16 cellular contexts compared by ENCODE assay signal in genomic region chr11:47516155-47516554, GRCh38. TPM values are rescaled to one million over a fixed set of nuclear protein-coding genes. Genes with fewer than 3 reads are reported as not detected.
DNase-seq lines count a peak whose midpoint lies in the region; TF ChIP-seq lines count a peak whose summit lies in the region.
"Had no signal": no experiment of that assay in that cellular context is flagged by ENCODE, and none has a peak within 500 bp of the region (broad histone marks: within the 10 kb centered on the region; RNA-seq: fewer than 3 reads in every experiment).

No MANE protein-coding gene starts in this region.

- H3K27me3 ChIP-seq in esophagus muscularis mucosa = no peaks in the 10 kb centered on the region
- H3K27me3 ChIP-seq in subcutaneous abdominal adipose tissue (ENCODE audit: control insufficient read depth in 5 of 5, insufficient read depth in 4 of 5, low read length in 5 of 5) = no peaks in the 10 kb centered on the region
- H3K27me3 ChIP-seq: esophagus squamous epithelium had no signal

- peaks cover 29% of the 10 kb centered on the region for H3K36me3 Mint-ChIP-seq in activated T-cell treated with anti-CD3 and anti-CD28 coated beads, Interleukin-2, amount 50 U/mL, for 24 hours (ENCODE audit: low read depth)

- 47% methylated on average over 3 of the region's 3 CpGs for WGBS in esophagus muscularis mucosa

- H3K27ac ChIP-seq in esophagus muscularis mucosa (replicated peaks in 1 of 4) = peak overlapping the region; percentile 58 to 83 (median 70)
- peak overlapping the region; percentile 70 for H3K27ac ChIP-seq in subcutaneous abdominal adipose tissue (ENCODE audit: low read depth, low read length)

- no peak for TF ChIP-seq EP300 in esophagus muscularis mucosa (IDR thresholded peaks at IDR 0.05)

- H3K27me3 Mint-ChIP-seq in activated T-cell treated with anti-CD3 and anti-CD28 coated beads, Interleukin-2, amount 50 U/mL, for 24 hours = no peaks in the 10 kb centered on the region

- H3K36me3 ChIP-seq in esophagus muscularis mucosa = no peaks in the 10 kb centered on the region
- H3K36me3 ChIP-seq in subcutaneous abdominal adipose tissue (ENCODE audit: control insufficient read depth in 5 of 5, insufficient read depth in 5 of 5, low read length in 5 of 5) = no peaks in the 10 kb centered on the region
- H3K36me3 ChIP-seq: esophagus squamous epithelium had no signal

- peak overlapping the region; percentile 77 for H3K27ac Mint-ChIP-seq in activated T-cell treated with anti-CD3 and anti-CD28 coated beads, Interleukin-2, amount 50 U/mL, for 24 hours

- H3K9me3 ChIP-seq in esophagus muscularis mucosa = no peaks in the 10 kb centered on the region
- no peaks in the 10 kb centered on the region for H3K9me3 ChIP-seq in subcutaneous abdominal adipose tissue (ENCODE audit: control insufficient read depth in 5 of 5, low read length in 5 of 5)
- H3K9me3 ChIP-seq: esophagus squamous epithelium had no signal

- no peak for TF ChIP-seq CTCF in esophagus muscularis mucosa (IDR thresholded peaks at IDR 0.05)

- H3K9ac ChIP-seq in subcutaneous abdominal adipose tissue (ENCODE audit: low read length in 5 of 5) = no peak overlapping the region

- H3K4me3 ChIP-seq in esophagus muscularis mucosa (no peak overlapping the region), subcutaneous abdominal adipose tissue (ENCODE audit: low read depth in 1 of 5, low read length in 5 of 5) (no peak overlapping the region)
- H3K4me3 ChIP-seq: esophagus squamous epithelium had no signal

- TF ChIP-seq POLR2A in esophagus muscularis mucosa (IDR thresholded peaks at IDR 0.05; ENCODE audit: low read depth) = no peak

- H3K4me3 Mint-ChIP-seq in activated T-cell treated with anti-CD3 and anti-CD28 coated beads, Interleukin-2, amount 50 U/mL, for 24 hours = no peak overlapping the region

- DNase-seq in activated T-cell treated with anti-CD3 and anti-CD28 coated beads, Interleukin-2, amount 50 U/mL, for 24 hours = no peak
- DNase-seq in activated T-cell treated with anti-CD3 and anti-CD28 coated beads, Interleukin-2, amount 50 U/mL, for 48 hours = no peak
- DNase-seq in NCI-H2227 (lab: John Stamatoyannopoulos, UW; ENCODE audit: unreplicated experiment) (peak; percentile 36), esophagus muscularis mucosa (ENCODE audit: extremely low spot score) (no peak), Kasumi-1 (lab: John Stamatoyannopoulos, UW) (no peak), KG1 (lab: John Stamatoyannopoulos, UW) (no peak)
- no peak for DNase-seq in activated CD8-positive, alpha-beta memory T cell treated with anti-CD3 and anti-CD28 coated beads, Interleukin-2, amount 50 U/mL, for 48 hours
- DNase-seq: activated CD4-positive, alpha-beta T cell treated with anti-CD3 and anti-CD28 coated beads for 1 hour; DMS53; esophagus squamous epithelium; hypothalamus; NCI-H446 treated with DMSO at 0.1 percent for 48 hours; right cardiac atrium; stimulated activated naive CD8-positive, alpha-beta T cell treated with anti-CD3 and anti-CD28 coated beads, Interleukin-15, Interleukin-2, amounts not matched to agents 100 U/mL and 50 U/mL, for 24 hours had no signal

- intact Hi-C loops in esophagus muscularis mucosa (cut with DNase I) = no loop called here

- H3K4me1 Mint-ChIP-seq in activated T-cell treated with anti-CD3 and anti-CD28 coated beads, Interleukin-2, amount 50 U/mL, for 24 hours (ENCODE audit: low read depth) = peaks cover 84% of the 10 kb centered on the region

- H3K4me1 ChIP-seq in esophagus muscularis mucosa (peaks cover 89 to 100% (median 99%) of the 10 kb centered on the region in 4 donors), subcutaneous abdominal adipose tissue (ENCODE audit: control insufficient read depth in 5 of 5, insufficient read depth in 5 of 5, low read length in 5 of 5) (peaks cover 6 to 73% (median 64%) of the 10 kb centered on the region in 5 donors)

- no peaks in the 10 kb centered on the region for H3K9me3 Mint-ChIP-seq in activated T-cell treated with anti-CD3 and anti-CD28 coated beads, Interleukin-2, amount 50 U/mL, for 24 hours
- H3K9me3 Mint-ChIP-seq: nephron had no signal

RNA-seq across cellular contexts. Expression of gene CELF1, which starts 36.8 kb away (rescaled TPM):
- total RNA-seq in esophagus muscularis mucosa = 100 to 1,000 TPM in 2 of 4 donors, 10 to 100 TPM in 2; 69.6 to 151 (median 99.3) TPM

RNA-seq across cellular contexts. Expression of gene PTPMT1, which starts 49.2 kb away (rescaled TPM):
- 10 to 100 TPM; 63.0 to 96.4 (median 79.6) TPM for total RNA-seq in esophagus muscularis mucosa
